In the genomic region with DNA sequence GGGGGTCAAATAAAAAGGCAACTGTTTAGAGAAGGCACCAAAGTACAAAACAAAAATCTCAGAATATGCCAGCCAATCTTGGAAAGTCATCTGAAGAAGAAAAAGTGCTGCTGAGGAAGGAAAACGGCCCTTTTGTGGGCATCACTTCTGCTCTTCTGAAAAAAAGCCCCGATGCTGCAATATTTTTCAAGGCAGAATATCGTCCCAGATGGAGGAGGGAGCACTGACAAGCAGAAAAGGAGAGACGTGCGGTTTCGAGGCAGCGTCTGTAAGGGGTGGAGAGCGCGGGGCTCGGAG, we compare ENCODE assay signal across 9 cellular contexts. TPM values are rescaled to one million over a fixed set of nuclear protein-coding genes. Genes with fewer than 3 reads are reported as not detected.
A peak's percentile ranks its signal among the peaks of the same experiment; 100 is the strongest.
DNase-seq lines count a peak whose midpoint lies in the region; ATAC-seq and TF ChIP-seq lines count a peak whose summit lies in the region.
"Had no signal": no experiment of that assay in that cellular context is flagged by ENCODE, and none has a peak within 500 bp of the region (broad histone marks: within the 10 kb centered on the region; RNA-seq: fewer than 3 reads in every experiment).

No MANE protein-coding gene starts in this region.

- no peak for DNase-seq in ascending aorta (ENCODE audit: low spot score in 2 of 2)
- no peak for DNase-seq in lower lobe of right lung
- DNase-seq in activated effector memory CD4-positive, alpha-beta T cell treated with Interleukin-2 at 50 U/mL for 16 hours = no peak
- no peak for DNase-seq in DMS79 (lab: John Stamatoyannopoulos, UW)
- no peak for DNase-seq in posterior vena cava (ENCODE audit: low spot score)

- H3K4me3 ChIP-seq in GM08714 (ENCODE audit: low read length) (peak overlapping the region; percentile 79; the same call in 1 of the 2 replicates), ascending aorta (peak overlapping the region; percentile 80 to 92), lower lobe of right lung (peak overlapping the region; percentile 60)

- TF ChIP-seq CTCF in ascending aorta (IDR thresholded peaks at IDR 0.05) (no peak), lower lobe of right lung (IDR thresholded peaks at IDR 0.05) (no peak)

- H3K27me3 ChIP-seq in ascending aorta (no peaks in the 10 kb centered on the region), lower lobe of right lung (ENCODE audit: low read depth) (peaks cover 39% of the 10 kb centered on the region)

- H3K9me3 ChIP-seq in ascending aorta = no peaks in the 10 kb centered on the region
- H3K9me3 ChIP-seq in lower lobe of right lung = peaks cover 3% of the 10 kb centered on the region
- H3K9me3 ChIP-seq: neutrophil had no signal

- intact Hi-C loops in ascending aorta (cut with DNase I) (loop anchor here (2.0 to 10.0 kb wide), 4 partner anchors 217 to 459 kb away; a partner anchor contains a TSS), lower lobe of right lung (cut with DNase I) (no loop called here), posterior vena cava (cut with DNase I) (no loop called here)

- ATAC-seq in HG02642 (IDR thresholded peaks at IDR 0.05; ENCODE audit: poor library complexity, unreplicated experiment) (peak; percentile 18), lower lobe of right lung (peak in 1 of 2 donors; percentile 24), HG03025 (IDR thresholded peaks at IDR 0.05; ENCODE audit: low FRiP score, unreplicated experiment) (no peak)

- H3K27ac ChIP-seq in ascending aorta = peak overlapping the region; percentile 52 to 94
- H3K27ac ChIP-seq in lower lobe of right lung = no peak overlapping the region
- H3K27ac ChIP-seq: neutrophil had no signal

- no peaks in the 10 kb centered on the region for H3K36me3 ChIP-seq in ascending aorta
- H3K36me3 ChIP-seq in lower lobe of right lung = no peaks in the 10 kb centered on the region
- H3K36me3 ChIP-seq: neutrophil had no signal

- H3K4me1 ChIP-seq in ascending aorta (peaks cover 0 to 4% of the 10 kb centered on the region in 2 donors), lower lobe of right lung (peaks cover 16% of the 10 kb centered on the region)

RNA-seq across cellular contexts. Expression of a gene that starts 1.0 kb away (rescaled TPM):
- total RNA-seq in ascending aorta (15.4 TPM), lower lobe of right lung (0.92 TPM), posterior vena cava (1 to 10 TPM in 1 of 2 donors, under 1 TPM in 1; 0.32 to 1.4 TPM)
